ENCODE assay signal across 9 cellular contexts in genomic region chr6:55886185-55886836, GRCh38. TPM values are rescaled to one million over a fixed set of nuclear protein-coding genes. Genes with fewer than 3 reads are reported as not detected.
DNase-seq lines count a peak whose midpoint lies in the region; ATAC-seq, FAIRE-seq and TF ChIP-seq lines count a peak whose summit lies in the region.
"Had no signal": no experiment of that assay in that cellular context is flagged by ENCODE, and none has a peak within 500 bp of the region (broad histone marks: within the 10 kb centered on the region; RNA-seq: fewer than 3 reads in every experiment).

No MANE protein-coding gene starts in this region.

- FAIRE-seq in endothelial cell of umbilical vein (lab: Jason Lieb, UNC): no peak

- intact Hi-C loops in endothelial cell of umbilical vein (cut with micrococcal nuclease) (loop anchor here (1.0 to 5.0 kb wide), 4 partner anchors 184 to 441 kb away; no protein-coding TSS in a partner anchor), psoas muscle (cut with DNase I) (no loop called here)
- intact Hi-C loops in activated naive CD4-positive, alpha-beta T cell treated with anti-CD3 and anti-CD28 coated beads for 36 hours (cut with micrococcal nuclease): loop anchor here (2.0 kb wide), 2 partner anchors 270 to 610 kb away; no protein-coding TSS in a partner anchor

- TF ChIP-seq POLR2A in endothelial cell of umbilical vein (IDR thresholded peaks at IDR 0.05; ENCODE audit: low read depth, low read length): no peak

- H3K27me3 ChIP-seq in endothelial cell of umbilical vein (ENCODE audit: control insufficient read depth in 2 of 2, insufficient read depth in 2 of 2, low read length in 2 of 2): no peaks in the 10 kb centered on the region
- no peaks in the 10 kb centered on the region for H3K27me3 ChIP-seq in psoas muscle (ENCODE audit: insufficient read depth in 3 of 3, low read length in 2 of 3)
- H3K27me3 ChIP-seq: BLaER1 treated with 17β-estradiol and CSF1 and Interleukin-3, amounts not matched to agents 10 nM and 100 nM had no signal

- no peak overlapping the region for H2AFZ ChIP-seq in endothelial cell of umbilical vein (ENCODE audit: low read depth, low read length)

- dilution Hi-C loops in endothelial cell of umbilical vein (cut with MboI; ENCODE audit: extremely low pct_ligation_motif_present, low sequenced_read_pairs): no loop called here

- no peak overlapping the region for H3K9ac ChIP-seq in endothelial cell of umbilical vein (replicated peaks; ENCODE audit: extremely low read depth, insufficient read depth, low read length)
- H3K9ac ChIP-seq: BLaER1 treated with 17β-estradiol and CSF1 and Interleukin-3, amounts not matched to agents 10 nM and 100 nM had no signal

- no peaks in the 10 kb centered on the region for H4K20me1 ChIP-seq in endothelial cell of umbilical vein (replicated peaks; ENCODE audit: control insufficient read depth, extremely low read depth, insufficient read depth, low read length)
- H4K20me1 ChIP-seq: BLaER1 treated with 17β-estradiol and CSF1 and Interleukin-3, amounts not matched to agents 10 nM and 100 nM had no signal

- H3K4me3 ChIP-seq in endothelial cell of umbilical vein (replicated peaks in 1 of 3; ENCODE audit: insufficient read depth in 1 of 3, low read depth in 1 of 3, low read length in 3 of 3): no peak overlapping the region
- no peak overlapping the region for H3K4me3 ChIP-seq in psoas muscle
- H3K4me3 ChIP-seq: BLaER1 treated with 17β-estradiol and CSF1 and Interleukin-3, amounts not matched to agents 10 nM and 100 nM had no signal

- no peaks in the 10 kb centered on the region for H3K27me3 Mint-ChIP-seq in activated naive CD4-positive, alpha-beta T cell treated with anti-CD3 and anti-CD28 coated beads for 36 hours (ENCODE audit: low read depth)

- 85 to 88% (median 87%) methylated on average over 3 of the region's 3 CpGs for WGBS in psoas muscle, 3 donors

- no peaks in the 10 kb centered on the region for H3K36me3 Mint-ChIP-seq in activated naive CD4-positive, alpha-beta T cell treated with anti-CD3 and anti-CD28 coated beads for 36 hours (ENCODE audit: low read depth)

- peak; percentile 10 for DNase-seq in NCI-H1694 (lab: John Stamatoyannopoulos, UW)
- no peak for DNase-seq in NCI-H1694 treated with DMSO at 0.1 percent for 48 hours (lab: John Stamatoyannopoulos, UW)
- peak; percentile 7 for DNase-seq in NCI-H2227 (lab: John Stamatoyannopoulos, UW; ENCODE audit: unreplicated experiment)
- peak; percentile 30 for DNase-seq in endothelial cell of umbilical vein (ENCODE audit: low read depth, low spot score)
- DNase-seq in psoas muscle: no peak
- DNase-seq in midbrain (lab: John Stamatoyannopoulos, UW): no peak
- no peak for DNase-seq in activated naive CD4-positive, alpha-beta T cell treated with anti-CD3 and anti-CD28 coated beads for 36 hours
- no peak for DNase-seq in stimulated activated CD8-positive, alpha-beta memory T cell treated with anti-CD3 and anti-CD28 coated beads, Interleukin-4, amount 100 ng/mL, for 48 hours

- H3K9me1 ChIP-seq in endothelial cell of umbilical vein (replicated peaks; ENCODE audit: control insufficient read depth, extremely low read depth, insufficient read depth, low read length): peaks cover 2% of the 10 kb centered on the region

- H3K79me2 ChIP-seq in endothelial cell of umbilical vein (ENCODE audit: control insufficient read depth, insufficient read depth, low read length): no peaks in the 10 kb centered on the region

- no peak overlapping the region for H3K27ac Mint-ChIP-seq in activated naive CD4-positive, alpha-beta T cell treated with anti-CD3 and anti-CD28 coated beads for 36 hours

- CTCF ChIA-PET in endothelial cell of umbilical vein (lab: Charles Lee): interaction anchor here (0.6 to 5.9 kb wide), 20 partner anchors 13 to 610 kb away, joined by 3 to 86 read pairs (median 4); partner anchors contain the start of gene HMGCLL1
- CTCF ChIA-PET in activated naive CD4-positive, alpha-beta T cell treated with anti-CD3 and anti-CD28 coated beads for 36 hours (lab: Charles Lee): interaction anchor here (0.6 kb wide), 1 partner anchor 1153 kb away, joined by 3 read pairs; no protein-coding TSS in a partner anchor

- TF ChIP-seq CTCF in endothelial cell of umbilical vein (IDR thresholded peaks at IDR 0.05; ENCODE audit: extremely low read depth in 1 of 2, insufficient read depth in 1 of 2, low read depth in 1 of 2, low read length in 2 of 2) (peak in 1 of 2 donors; percentile 13), psoas muscle (IDR thresholded peaks at IDR 0.05) (peak; percentile 18)

- H3K27ac ChIP-seq in endothelial cell of umbilical vein (ENCODE audit: insufficient read depth, low read depth, low read length) (no peak overlapping the region), psoas muscle (no peak overlapping the region)
- H3K27ac ChIP-seq: BLaER1 treated with 17β-estradiol and CSF1 and Interleukin-3, amounts not matched to agents 10 nM and 100 nM had no signal

- H3K36me3 ChIP-seq in endothelial cell of umbilical vein (ENCODE audit: control insufficient read depth in 2 of 2, extremely low read depth in 1 of 2, insufficient read depth in 2 of 2, low read length in 2 of 2) (no peaks in the 10 kb centered on the region), psoas muscle (ENCODE audit: insufficient read depth in 1 of 2, low read depth in 1 of 2) (no peaks in the 10 kb centered on the region)
- H3K36me3 ChIP-seq: BLaER1 treated with 17β-estradiol and CSF1 and Interleukin-3, amounts not matched to agents 10 nM and 100 nM had no signal

- H3K4me3 Mint-ChIP-seq in activated naive CD4-positive, alpha-beta T cell treated with anti-CD3 and anti-CD28 coated beads for 36 hours: no peak overlapping the region

- POLR2A ChIA-PET in endothelial cell of umbilical vein (lab: Charles Lee): no interaction called here

- no peaks in the 10 kb centered on the region for H3K4me1 Mint-ChIP-seq in activated naive CD4-positive, alpha-beta T cell treated with anti-CD3 and anti-CD28 coated beads for 36 hours (ENCODE audit: low read depth)

- H3K9me3 Mint-ChIP-seq in activated naive CD4-positive, alpha-beta T cell treated with anti-CD3 and anti-CD28 coated beads for 36 hours: no peaks in the 10 kb centered on the region

- no TSS peak for BruUV-seq in endothelial cell of umbilical vein (replicated peaks; lab: Mats Ljungman, UMichigan)

- H3K9me3 ChIP-seq in endothelial cell of umbilical vein (replicated peaks; ENCODE audit: control insufficient read depth, insufficient read depth, low read length): no peaks in the 10 kb centered on the region
- no peaks in the 10 kb centered on the region for H3K9me3 ChIP-seq in psoas muscle
- H3K9me3 ChIP-seq: BLaER1 treated with 17β-estradiol and CSF1 and Interleukin-3, amounts not matched to agents 10 nM and 100 nM had no signal

- H3K4me1 ChIP-seq in endothelial cell of umbilical vein (ENCODE audit: control insufficient read depth, extremely low read depth, insufficient read depth, low read length) (peaks cover 18% of the 10 kb centered on the region), psoas muscle (no peaks in the 10 kb centered on the region)
- H3K4me1 ChIP-seq: BLaER1 treated with 17β-estradiol and CSF1 and Interleukin-3, amounts not matched to agents 10 nM and 100 nM had no signal

- H3K4me2 ChIP-seq in endothelial cell of umbilical vein (ENCODE audit: insufficient read depth, low read length): no peak overlapping the region
- H3K4me2 ChIP-seq: BLaER1 treated with 17β-estradiol and CSF1 and Interleukin-3, amounts not matched to agents 10 nM and 100 nM had no signal

- ATAC-seq in psoas muscle: no peak

TF ChIP-seq in endothelial cell of umbilical vein, 7 proteins besides CTCF, POLR2A, EP300 and RAD21:
- TF ChIP-seq FOS (IDR thresholded peaks at IDR 0.05; ENCODE audit: borderline replicate concordance, insufficient read depth, low read length) (no peak), MAX (IDR thresholded peaks at IDR 0.05; ENCODE audit: insufficient read depth, insufficient read length) (no peak), POLR2AphosphoS5 (IDR thresholded peaks at IDR 0.05; ENCODE audit: insufficient read depth, low read depth, low read length) (no peak), MYC (IDR thresholded peaks at IDR 0.05; ENCODE audit: low read depth, low read length) (no peak), GATA2 (IDR thresholded peaks at IDR 0.05; ENCODE audit: insufficient read depth, insufficient read length, low read depth, low read length) (no peak), JUN (IDR thresholded peaks at IDR 0.05; ENCODE audit: borderline replicate concordance, insufficient read depth, insufficient read length, low read depth) (no peak), EZH2 (IDR thresholded peaks at IDR 0.05; ENCODE audit: borderline replicate concordance, low read depth, low read length, severe bottlenecking) (no peak)
TF ChIP-seq in endothelial cell of umbilical vein: peak in this region for 0.

RNA-seq across cellular contexts. Expression of gene BMP5, which starts 10.9 kb away (rescaled TPM):
- total RNA-seq in endothelial cell of umbilical vein: not detected in 2 replicates
- not detected in 2 replicates for polyA plus RNA-seq in endothelial cell of umbilical vein
- polyA plus RNA-seq in endothelial cell of umbilical vein (2011; cell fraction: cytosol; rRNA removed): not detected in 2 replicates
- polyA plus RNA-seq in endothelial cell of umbilical vein (2011; cell fraction: nucleus; rRNA removed): not detected in 2 replicates
- not detected in 2 replicates for polyA plus RNA-seq in endothelial cell of umbilical vein (2012)
- polyA minus RNA-seq in endothelial cell of umbilical vein: not detected in 2 replicates
- polyA minus RNA-seq in endothelial cell of umbilical vein (2011; cell fraction: cytosol; rRNA and poly(A)+ RNA removed): 10.8 TPM
- 0.10 TPM in 1 of 2 replicates, not detected in the other for polyA minus RNA-seq in endothelial cell of umbilical vein (2011; cell fraction: nucleus; rRNA and poly(A)+ RNA removed)
- total RNA-seq in psoas muscle: 1 to 10 TPM in 3 of 4 donors, under 1 TPM in 1; 0.76 to 3.5 (median 1.2) TPM
- 1 to 10 TPM in 2 of 3 donors, under 1 TPM in 1; 0.95 to 1.8 (median 1.7) TPM for polyA plus RNA-seq in psoas muscle
- not detected for total RNA-seq in activated naive CD4-positive, alpha-beta T cell treated with anti-CD3 and anti-CD28 coated beads for 36 hours

Comparison
In these comparisons a context has a peak if more than half of its experiments do, and no peak if none do; other contexts are left out.
1. DNase-seq: peak in NCI-H1694 (single experiment), NCI-H2227 (single experiment) and endothelial cell of umbilical vein (single experiment); none in NCI-H1694 treated with DMSO at 0.1 percent for 48 hours (single experiment), psoas muscle (0 of 2), midbrain (single experiment), activated naive CD4-positive, alpha-beta T cell treated with anti-CD3 and anti-CD28 coated beads for 36 hours (single experiment) and stimulated activated CD8-positive, alpha-beta memory T cell treated with anti-CD3 and anti-CD28 coated beads, Interleukin-4, amount 100 ng/mL, for 48 hours (single experiment).
2. intact Hi-C loops: an anchor here in endothelial cell of umbilical vein (1.0 to 5.0 kb wide) and activated naive CD4-positive, alpha-beta T cell treated with anti-CD3 and anti-CD28 coated beads for 36 hours (2.0 kb wide); none called in psoas muscle.